In the genomic region with DNA sequence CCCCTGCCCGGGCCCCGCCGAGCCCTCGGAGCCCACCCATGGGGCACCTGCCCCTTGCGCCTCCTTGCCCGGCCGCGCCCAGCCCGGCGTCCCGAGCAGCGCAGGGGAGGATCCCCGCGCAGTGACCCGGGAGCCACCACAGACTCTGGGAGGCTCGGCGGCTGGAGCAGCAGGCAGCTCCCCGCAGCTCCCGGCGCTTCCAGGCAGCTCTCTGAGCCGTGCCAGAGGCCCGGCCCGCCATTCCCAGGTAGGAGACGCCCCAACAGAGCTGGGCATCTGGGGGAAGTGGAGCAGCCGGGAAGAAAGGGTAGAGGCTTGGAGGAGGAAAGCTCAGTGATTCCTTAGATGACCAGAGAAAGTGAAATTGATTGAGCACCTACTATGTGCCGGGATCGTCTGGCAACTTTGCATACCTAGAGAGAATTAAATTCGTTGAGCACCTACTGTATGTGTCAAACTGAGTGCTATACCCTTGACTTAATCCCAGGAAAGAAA, we compare ENCODE assay signal across 9 cellular contexts. TPM values are rescaled to one million over a fixed set of nuclear protein-coding genes. Genes with fewer than 3 reads are reported as not detected.
A peak's percentile ranks its signal among the peaks of the same experiment; 100 is the strongest.
DNase-seq lines count a peak whose midpoint lies in the region; ATAC-seq and TF ChIP-seq lines count a peak whose summit lies in the region.
"Had no signal": no experiment of that assay in that cellular context is flagged by ENCODE, and none has a peak within 500 bp of the region (broad histone marks: within the 10 kb centered on the region; RNA-seq: fewer than 3 reads in every experiment).

No MANE protein-coding gene starts in this region.

- H3K36me3 Mint-ChIP-seq in nephron progenitor cell (ENCODE audit: low read depth), result no peaks in the 10 kb centered on the region
- no peaks in the 10 kb centered on the region for H3K36me3 Mint-ChIP-seq in activated CD4-positive, alpha-beta memory T cell treated with anti-CD3 and anti-CD28 coated beads for 36 hours
- no peaks in the 10 kb centered on the region for H3K36me3 Mint-ChIP-seq in activated T-cell treated with anti-CD3 and anti-CD28 coated beads, Interleukin-2, amount 50 U/mL, for 4 hours (ENCODE audit: insufficient read depth)

- TF ChIP-seq CTCF in AG10803 (conservative IDR thresholded peaks at IDR 0.05; ENCODE audit: low read length) (no peak), epithelial cell of esophagus (IDR thresholded peaks at IDR 0.05; ENCODE audit: insufficient read depth, low read depth, low read length, missing control alignments) (no peak), nephron progenitor cell (IDR thresholded peaks at IDR 0.05) (no peak)

- H3K4me3 ChIP-seq in AG10803 (ENCODE audit: low read length) (peak overlapping the region; percentile 75), HUES48 (ENCODE audit: low read depth, low read length) (peak overlapping the region; percentile 71), epithelial cell of esophagus (ENCODE audit: low read length) (no peak overlapping the region)

- H3K9ac ChIP-seq in HUES48 (ENCODE audit: low read depth, low read length), result no peak overlapping the region

- POLR2A ChIA-PET in activated CD4-positive, alpha-beta memory T cell treated with anti-CD3 and anti-CD28 coated beads for 36 hours (lab: Charles Lee), result interaction anchor here (0.5 to 1.1 kb wide), 3 partner anchors 32 to 212 kb away, joined by 3 read pairs; no protein-coding TSS in a partner anchor

- no peak for ATAC-seq in GM18498 (IDR thresholded peaks at IDR 0.05; ENCODE audit: unreplicated experiment)
- no peak for ATAC-seq in sciatic nerve
- ATAC-seq in activated T-cell treated with anti-CD3 and anti-CD28 coated beads, Interleukin-2, amount 50 U/mL, for 4 hours, result no peak

- H3K27me3 Mint-ChIP-seq in nephron progenitor cell (ENCODE audit: low read depth, poor library complexity), result peaks cover 79% of the 10 kb centered on the region
- peaks cover 31% of the 10 kb centered on the region for H3K27me3 Mint-ChIP-seq in activated CD4-positive, alpha-beta memory T cell treated with anti-CD3 and anti-CD28 coated beads for 36 hours
- H3K27me3 Mint-ChIP-seq in activated T-cell treated with anti-CD3 and anti-CD28 coated beads, Interleukin-2, amount 50 U/mL, for 4 hours (ENCODE audit: low read depth), result peaks cover 40% of the 10 kb centered on the region

- H3K4me1 ChIP-seq in HUES48 (ENCODE audit: control insufficient read depth, insufficient read depth, low read length), result peaks cover 15% of the 10 kb centered on the region

- no peak overlapping the region for H3K27ac Mint-ChIP-seq in nephron progenitor cell
- H3K27ac Mint-ChIP-seq in activated CD4-positive, alpha-beta memory T cell treated with anti-CD3 and anti-CD28 coated beads for 36 hours, result no peak overlapping the region

- CTCF ChIA-PET in activated CD4-positive, alpha-beta memory T cell treated with anti-CD3 and anti-CD28 coated beads for 36 hours (lab: Charles Lee), result interaction anchor here (0.7 to 1.5 kb wide), 8 partner anchors 9 to 524 kb away, joined by 3 to 5 read pairs (median 3); no protein-coding TSS in a partner anchor

- H3K36me3 ChIP-seq in HUES48 (ENCODE audit: control insufficient read depth, insufficient read depth, low read length), result no peaks in the 10 kb centered on the region

- DNase-seq in AG10803 (ENCODE audit: low read depth), result no peak
- DNase-seq in epithelial cell of esophagus (ENCODE audit: low read depth), result peak; percentile 29
- DNase-seq in nephron progenitor cell, result peak; percentile 60
- DNase-seq in activated CD4-positive, alpha-beta memory T cell treated with anti-CD3 and anti-CD28 coated beads for 36 hours, result no peak
- DNase-seq in sciatic nerve (ENCODE audit: low spot score), result no peak
- DNase-seq in activated T-cell treated with anti-CD3 and anti-CD28 coated beads, Interleukin-2, amount 50 U/mL, for 4 hours, result no peak
- DNase-seq: NCI-H1436 treated with DMSO at 0.1 percent for 48 hours had no signal

- peak overlapping the region; percentile 57 for H3K4me3 Mint-ChIP-seq in nephron progenitor cell
- H3K4me3 Mint-ChIP-seq in activated CD4-positive, alpha-beta memory T cell treated with anti-CD3 and anti-CD28 coated beads for 36 hours, result no peak overlapping the region
- no peak overlapping the region for H3K4me3 Mint-ChIP-seq in activated T-cell treated with anti-CD3 and anti-CD28 coated beads, Interleukin-2, amount 50 U/mL, for 4 hours

- H3K27ac ChIP-seq in HUES48 (ENCODE audit: low read depth, low read length), result no peak overlapping the region

- intact Hi-C loops in activated CD4-positive, alpha-beta memory T cell treated with anti-CD3 and anti-CD28 coated beads for 36 hours (cut with micrococcal nuclease), result loop anchor here (5.0 kb wide), 1 partner anchor 49 kb away; no protein-coding TSS in a partner anchor
- intact Hi-C loops in sciatic nerve (cut with DNase I), result no loop called here

- peaks cover 34% of the 10 kb centered on the region for H3K27me3 ChIP-seq in HUES48 (ENCODE audit: control insufficient read depth, insufficient read depth, low read length)

- H3K9me3 Mint-ChIP-seq in nephron progenitor cell, result no peaks in the 10 kb centered on the region
- H3K9me3 Mint-ChIP-seq in activated CD4-positive, alpha-beta memory T cell treated with anti-CD3 and anti-CD28 coated beads for 36 hours, result no peaks in the 10 kb centered on the region
- no peaks in the 10 kb centered on the region for H3K9me3 Mint-ChIP-seq in activated T-cell treated with anti-CD3 and anti-CD28 coated beads, Interleukin-2, amount 50 U/mL, for 4 hours

- H3K4me1 Mint-ChIP-seq in nephron progenitor cell, result peaks cover 33% of the 10 kb centered on the region
- H3K4me1 Mint-ChIP-seq in activated CD4-positive, alpha-beta memory T cell treated with anti-CD3 and anti-CD28 coated beads for 36 hours (ENCODE audit: low read depth), result peaks cover 4% of the 10 kb centered on the region
- H3K4me1 Mint-ChIP-seq in activated T-cell treated with anti-CD3 and anti-CD28 coated beads, Interleukin-2, amount 50 U/mL, for 4 hours (ENCODE audit: low read depth), result peaks cover 8% of the 10 kb centered on the region

- H3K9me3 ChIP-seq in HUES48 (ENCODE audit: control insufficient read depth, insufficient read depth, low read length), result no peaks in the 10 kb centered on the region

RNA-seq across cellular contexts. Expression of gene RASD2, which starts 0.7 kb away (rescaled TPM):
- under 1 TPM in 1 of 2 experiments, not detected in 1; 0.10 TPM for total RNA-seq in activated CD4-positive, alpha-beta memory T cell treated with anti-CD3 and anti-CD28 coated beads for 36 hours
- total RNA-seq in sciatic nerve, result 0.45 TPM
- under 1 TPM; 0.08 to 0.14 (median 0.13) TPM for total RNA-seq in activated T-cell treated with anti-CD3 and anti-CD28 coated beads, Interleukin-2, amount 50 U/mL, for 4 hours

Comparison
In these comparisons a context has a peak if more than half of its experiments do, and no peak if none do; other contexts are left out.
1. DNase-seq: peak in epithelial cell of esophagus (single experiment) and nephron progenitor cell (single experiment); none in AG10803 (single experiment), activated CD4-positive, alpha-beta memory T cell treated with anti-CD3 and anti-CD28 coated beads for 36 hours (single experiment), sciatic nerve (single experiment) and activated T-cell treated with anti-CD3 and anti-CD28 coated beads, Interleukin-2, amount 50 U/mL, for 4 hours (single experiment).